In genomic region chr11:86360775-86361395, GRCh38 we compare ENCODE assay signal across 1 cellular context.
TF ChIP-seq lines count a peak whose summit lies in the region.

No MANE protein-coding gene starts in this region.

TF ChIP-seq in GM12878, 131 proteins besides CTCF, POLR2A, EP300 and RAD21 (continued from another document):
- TF ChIP-seq, protein P1, sequence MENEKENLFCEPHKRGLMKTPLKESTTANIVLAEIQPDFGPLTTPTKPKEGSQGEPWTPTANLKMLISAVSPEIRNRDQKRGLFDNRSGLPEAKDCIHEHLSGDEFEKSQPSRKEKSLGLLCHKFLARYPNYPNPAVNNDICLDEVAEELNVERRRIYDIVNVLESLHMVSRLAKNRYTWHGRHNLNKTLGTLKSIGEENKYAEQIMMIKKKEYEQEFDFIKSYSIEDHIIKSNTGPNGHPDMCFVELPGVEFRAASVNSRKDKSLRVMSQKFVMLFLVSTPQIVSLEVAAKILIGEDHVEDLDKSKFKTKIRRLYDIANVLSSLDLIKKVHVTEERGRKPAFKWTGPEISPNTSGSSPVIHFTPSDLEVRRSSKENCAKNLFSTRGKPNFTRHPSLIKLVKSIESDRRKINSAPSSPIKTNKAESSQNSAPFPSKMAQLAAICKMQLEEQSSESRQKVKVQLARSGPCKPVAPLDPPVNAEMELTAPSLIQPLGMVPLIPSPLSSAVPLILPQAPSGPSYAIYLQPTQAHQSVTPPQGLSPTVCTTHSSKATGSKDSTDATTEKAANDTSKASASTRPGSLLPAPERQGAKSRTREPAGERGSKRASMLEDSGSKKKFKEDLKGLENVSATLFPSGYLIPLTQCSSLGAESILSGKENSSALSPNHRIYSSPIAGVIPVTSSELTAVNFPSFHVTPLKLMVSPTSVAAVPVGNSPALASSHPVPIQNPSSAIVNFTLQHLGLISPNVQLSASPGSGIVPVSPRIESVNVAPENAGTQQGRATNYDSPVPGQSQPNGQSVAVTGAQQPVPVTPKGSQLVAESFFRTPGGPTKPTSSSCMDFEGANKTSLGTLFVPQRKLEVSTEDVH (IDR thresholded peaks at IDR 0.05; ENCODE audit: low read depth, partially characterized antibody) = no peak
- TF ChIP-seq KDM1A (IDR thresholded peaks at IDR 0.05; ENCODE audit: borderline replicate concordance) (no peak), YBX1 (IDR thresholded peaks at IDR 0.05) (no peak), DPF2 (IDR thresholded peaks at IDR 0.05) (no peak)
